17 cellular contexts compared by ENCODE assay signal in the genomic region with DNA sequence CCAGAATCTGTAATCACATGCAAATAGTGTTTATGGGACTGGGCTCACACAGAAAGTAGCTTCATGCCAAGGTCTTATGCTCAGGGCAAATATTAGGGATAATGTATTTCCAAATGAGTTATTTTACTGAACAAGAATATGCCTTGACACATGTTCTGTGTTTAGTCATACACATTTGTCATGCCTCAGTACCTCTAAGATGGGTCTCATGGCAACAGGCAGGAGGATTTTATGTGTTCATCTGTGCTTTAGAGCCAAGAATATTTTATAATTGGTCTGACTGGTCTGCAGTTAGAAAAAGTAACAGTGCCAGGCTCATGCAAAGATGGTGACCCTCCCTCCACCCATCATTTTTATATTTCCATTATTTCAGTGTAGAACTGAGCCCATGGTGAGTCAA. TPM values are rescaled to one million over a fixed set of nuclear protein-coding genes. Genes with fewer than 3 reads are reported as not detected.
DNase-seq lines count a peak whose midpoint lies in the region; ATAC-seq and TF ChIP-seq lines count a peak whose summit lies in the region.
"Had no signal": no experiment of that assay in that cellular context is flagged by ENCODE, and none has a peak within 500 bp of the region (broad histone marks: within the 10 kb centered on the region; RNA-seq: fewer than 3 reads in every experiment).

No MANE protein-coding gene starts in this region.

- H3F3A ChIP-seq in smooth muscle cell (ENCODE audit: low read depth), result peaks cover 26% of the 10 kb centered on the region

- H3K27ac ChIP-seq in smooth muscle cell (ENCODE audit: low read depth), result peak overlapping the region; percentile 89
- H3K27ac ChIP-seq: ovary had no signal

- H3K36me3 Mint-ChIP-seq in HFFc6 (ENCODE audit: low read depth), result no peaks in the 10 kb centered on the region
- H3K36me3 Mint-ChIP-seq: activated CD4-positive, alpha-beta memory T cell treated with anti-CD3 and anti-CD28 coated beads for 36 hours had no signal

- H3K4me3 ChIP-seq in smooth muscle cell, result no peak overlapping the region
- H3K4me3 ChIP-seq: ovary had no signal

- H4K20me1 ChIP-seq in smooth muscle cell (ENCODE audit: low read depth), result peaks cover 30% of the 10 kb centered on the region

- H2AFZ ChIP-seq in smooth muscle cell (ENCODE audit: low read depth), result no peak overlapping the region

- H3K4me1 ChIP-seq in smooth muscle cell (ENCODE audit: low read depth), result peaks cover 15% of the 10 kb centered on the region

- no peaks in the 10 kb centered on the region for H3K36me3 ChIP-seq in smooth muscle cell (ENCODE audit: low read depth)
- H3K36me3 ChIP-seq: ovary had no signal

- DNase-seq in HFFc6 (no peak), RPMI7951 (ENCODE audit: low read depth) (peak; percentile 37), iris pigment epithelial cell (ENCODE audit: low read depth) (peak; percentile 36), smooth muscle cell (lab: John Stamatoyannopoulos, UW; ENCODE audit: unreplicated experiment) (no peak), NCI-H226 (no peak), AML-193 (lab: John Stamatoyannopoulos, UW) (no peak)
- DNase-seq: activated CD4-positive, alpha-beta memory T cell treated with anti-CD3 and anti-CD28 coated beads for 36 hours; activated naive CD4-positive, alpha-beta T cell treated with anti-CD3 and anti-CD28 coated beads, Interleukin-2, amount 50 U/mL, for 16 hours; Karpas-422; left ventricle myocardium superior; NCI-H1417 treated with DMSO at 0.1 percent for 48 hours; NCI-H510A; ovary; SIG-M5; stimulated activated CD4-positive, alpha-beta T cell treated with anti-CD3 and anti-CD28 coated beads, Interleukin-2, amount 100 ng/mL, for 48 hours had no signal

- peak overlapping the region; percentile 97; the same call in 1 of the 2 replicates for H3K27ac Mint-ChIP-seq in HFFc6
- H3K27ac Mint-ChIP-seq: activated CD4-positive, alpha-beta memory T cell treated with anti-CD3 and anti-CD28 coated beads for 36 hours had no signal

- H3K9me3 Mint-ChIP-seq in HFFc6, result no peaks in the 10 kb centered on the region
- H3K9me3 Mint-ChIP-seq: activated CD4-positive, alpha-beta memory T cell treated with anti-CD3 and anti-CD28 coated beads for 36 hours had no signal

- peaks cover 3% of the 10 kb centered on the region for H3K27me3 Mint-ChIP-seq in HFFc6 (ENCODE audit: insufficient read depth)

- TF ChIP-seq CTCF in HFFc6 (IDR thresholded peaks at IDR 0.05) (no peak), smooth muscle cell (IDR thresholded peaks at IDR 0.05; ENCODE audit: borderline replicate concordance, insufficient read depth, poor library complexity, severe bottlenecking) (no peak)

- no peaks in the 10 kb centered on the region for H3K9me3 ChIP-seq in smooth muscle cell (replicated peaks; ENCODE audit: low read depth)
- H3K9me3 ChIP-seq: ovary had no signal

- ATAC-seq in HG03135 (IDR thresholded peaks at IDR 0.05; ENCODE audit: unreplicated experiment), result no peak
- ATAC-seq: left ventricle myocardium superior had no signal

- peaks cover 50% of the 10 kb centered on the region for H3K4me1 Mint-ChIP-seq in HFFc6 (ENCODE audit: low read depth)

- peaks cover 55% of the 10 kb centered on the region for H3K79me2 ChIP-seq in smooth muscle cell (ENCODE audit: low read depth)

- H3K9ac ChIP-seq in smooth muscle cell (ENCODE audit: low read depth), result no peak overlapping the region

- no peaks in the 10 kb centered on the region for H3K27me3 ChIP-seq in smooth muscle cell (ENCODE audit: low read depth)
- H3K27me3 ChIP-seq: ovary had no signal

- no peak overlapping the region for H3K4me3 Mint-ChIP-seq in HFFc6
- H3K4me3 Mint-ChIP-seq: activated CD4-positive, alpha-beta memory T cell treated with anti-CD3 and anti-CD28 coated beads for 36 hours had no signal

- H3K4me2 ChIP-seq in smooth muscle cell, result no peak overlapping the region

RNA-seq across cellular contexts. Expression of gene JAM3, which starts 49.1 kb away (rescaled TPM):
- 10 to 100 TPM; 49.6 to 58.6 (median 55.2) TPM for total RNA-seq in HFFc6 (2021; fragmentation: NEBNext Ultra II Directional; extraction: Animal tissue kit (Norgen Biotek cat#: 25700))
- 49.1 and 51.9 TPM in 2 replicates for total RNA-seq in RPMI7951 (2014; rRNA removed; shearing (Covaris generic))
- 75.5 and 91.7 TPM in 2 replicates for total RNA-seq in smooth muscle cell
- 59.3 and 82.9 TPM in 2 replicates for polyA plus RNA-seq in smooth muscle cell
- total RNA-seq: OCI-LY7 had no signal

Comparison
In these comparisons a context has a peak if more than half of its experiments do, and no peak if none do; other contexts are left out.
1. DNase-seq: peak in RPMI7951 (single experiment) and iris pigment epithelial cell (single experiment); none in HFFc6 (single experiment), smooth muscle cell (single experiment), NCI-H226 (single experiment) and AML-193 (0 of 2).